Comparison of ENCODE assay signal across 8 cellular contexts in genomic region chr7:106731207-106731606, GRCh38.
DNase-seq lines count a peak whose midpoint lies in the region; ATAC-seq and TF ChIP-seq lines count a peak whose summit lies in the region.

No MANE protein-coding gene starts in this region.

- TF ChIP-seq CTCF in heart left ventricle (IDR thresholded peaks at IDR 0.05) (no peak), right atrium auricular region (IDR thresholded peaks at IDR 0.05) (no peak), OCI-LY1 (IDR thresholded peaks at IDR 0.05; ENCODE audit: low read length) (no peak), thoracic aorta (IDR thresholded peaks at IDR 0.05) (no peak), coronary artery (IDR thresholded peaks at IDR 0.05) (no peak)

- H3K27ac ChIP-seq in heart left ventricle (peak overlapping the region in 7 of 12 donors; percentile 2 to 58 (median 14)), right atrium auricular region (no peak overlapping the region), OCI-LY1 (ENCODE audit: low read depth, low read length, poor library complexity, severe bottlenecking) (no peak overlapping the region), thoracic aorta (no peak overlapping the region), coronary artery (no peak overlapping the region)

- H3K79me2 ChIP-seq in OCI-LY1 (ENCODE audit: insufficient read depth, low read length) = no peaks in the 10 kb centered on the region

- H3K36me3 ChIP-seq in heart left ventricle = no peaks in the 10 kb centered on the region
- no peaks in the 10 kb centered on the region for H3K36me3 ChIP-seq in right atrium auricular region
- no peaks in the 10 kb centered on the region for H3K36me3 ChIP-seq in OCI-LY1 (ENCODE audit: insufficient read depth, low read length)
- H3K36me3 ChIP-seq in thoracic aorta = no peaks in the 10 kb centered on the region

- 33 to 36% (median 34%) methylated on average over 5 of the region's 5 CpGs for WGBS in heart left ventricle, 4 donors

- H3K4me3 ChIP-seq in heart left ventricle = no peak overlapping the region
- no peak overlapping the region for H3K4me3 ChIP-seq in right atrium auricular region
- H3K4me3 ChIP-seq in OCI-LY1 (ENCODE audit: low read depth, low read length, poor library complexity, severe bottlenecking) = no peak overlapping the region
- H3K4me3 ChIP-seq in thoracic aorta = peak overlapping the region; percentile 14
- H3K4me3 ChIP-seq in coronary artery = no peak overlapping the region

- no peaks in the 10 kb centered on the region for H3K9me2 ChIP-seq in OCI-LY1 (ENCODE audit: low read depth, low read length)

- no peaks in the 10 kb centered on the region for H4K20me1 ChIP-seq in OCI-LY1 (ENCODE audit: insufficient read depth, low read length)

- no peak overlapping the region for H2AFZ ChIP-seq in OCI-LY1 (ENCODE audit: low read length)

- H3K27me3 ChIP-seq in heart left ventricle (no peaks in the 10 kb centered on the region), right atrium auricular region (no peaks in the 10 kb centered on the region), OCI-LY1 (ENCODE audit: insufficient read depth, low read length) (no peaks in the 10 kb centered on the region), thoracic aorta (replicated peaks; ENCODE audit: insufficient read depth) (no peaks in the 10 kb centered on the region)

- peak overlapping the region; percentile 15; the same call in 1 of the 2 replicates for H3K4me2 ChIP-seq in OCI-LY1 (ENCODE audit: low read length)

- no peak overlapping the region for H3K9ac ChIP-seq in OCI-LY1 (ENCODE audit: low read length)

- no peak for DNase-seq in heart left ventricle
- DNase-seq in right atrium auricular region (ENCODE audit: low spot score) = no peak
- DNase-seq in thoracic aorta (ENCODE audit: low spot score) = no peak
- no peak for DNase-seq in coronary artery (ENCODE audit: low spot score)
- no peak for DNase-seq in C1 segment of cervical spinal cord (lab: John Stamatoyannopoulos, UW)
- DNase-seq in activated effector memory CD4-positive, alpha-beta T cell treated with Interleukin-2 at 50 U/mL for 16 hours = no peak

- ATAC-seq in heart left ventricle (peak in 2 of 4 donors; percentile 36 to 45), HG03025 (IDR thresholded peaks at IDR 0.05; ENCODE audit: low FRiP score, unreplicated experiment) (peak; percentile 83), thoracic aorta (ENCODE audit: insufficient number of reproducible peaks, low FRiP score, low read depth) (no peak)

- no peak for TF ChIP-seq POLR2A in heart left ventricle (IDR thresholded peaks at IDR 0.05)

- intact Hi-C loops in heart left ventricle (cut with DNase I) = loop anchor here in 2 of 10 donors (2.0 to 10.0 kb wide), 2 partner anchors 70 to 266 kb away; partner anchors contain the start of gene CCDC71L (in 1 of the 2)

- H3K4me1 ChIP-seq in heart left ventricle = peaks cover 0 to 37% (median 9%) of the 10 kb centered on the region in 12 donors
- H3K4me1 ChIP-seq in right atrium auricular region = peaks cover 0 to 13% of the 10 kb centered on the region in 2 donors
- H3K4me1 ChIP-seq in OCI-LY1 (ENCODE audit: insufficient read depth, low read length, severe bottlenecking) = peaks cover 13% of the 10 kb centered on the region
- peaks cover 17 to 27% of the 10 kb centered on the region in 2 donors for H3K4me1 ChIP-seq in thoracic aorta (ENCODE audit: control insufficient read depth in 1 of 2, low read depth in 2 of 2)

- peaks cover 0 to 3% (median 0%) of the 10 kb centered on the region in 12 donors for H3K9me3 ChIP-seq in heart left ventricle
- H3K9me3 ChIP-seq in right atrium auricular region = no peaks in the 10 kb centered on the region
- no peaks in the 10 kb centered on the region for H3K9me3 ChIP-seq in OCI-LY1 (ENCODE audit: low read length)
- H3K9me3 ChIP-seq in thoracic aorta = no peaks in the 10 kb centered on the region

- no peaks in the 10 kb centered on the region for H3F3A ChIP-seq in OCI-LY1 (ENCODE audit: insufficient read depth, low read length)

Comparison
In these comparisons a context has a peak if more than half of its experiments do, and no peak if none do; other contexts are left out.
1. H3K27ac ChIP-seq: peak in heart left ventricle (7 of 12); none in right atrium auricular region (0 of 2), OCI-LY1 (single experiment), thoracic aorta (0 of 2) and coronary artery (0 of 2).